1 cellular context compared by ENCODE assay signal in the genomic region with DNA sequence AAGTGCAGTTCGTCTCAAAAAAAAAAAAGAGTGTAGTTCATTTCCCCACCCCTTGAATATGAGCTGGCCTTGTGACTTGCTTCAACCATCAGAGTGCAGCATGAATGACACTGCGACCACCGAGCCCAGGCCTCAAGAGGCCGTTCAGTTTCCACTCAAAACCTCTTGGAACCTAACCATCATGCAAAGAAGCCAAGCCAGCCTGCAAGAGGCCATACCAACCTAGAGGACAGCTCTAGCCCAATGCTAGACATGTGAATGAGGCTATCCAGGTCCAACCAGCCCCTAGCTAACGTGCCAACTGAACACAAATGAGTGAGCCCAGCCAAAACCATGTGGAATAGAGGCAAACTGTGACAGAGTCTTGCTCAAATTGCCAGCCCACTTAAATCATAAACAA.
TF ChIP-seq lines count a peak whose summit lies in the region.

No MANE protein-coding gene starts in this region.

TF ChIP-seq in SK-N-SH treated with all-trans-retinoic acid at 6 μM for 48 hours, 23 proteins besides CTCF, POLR2A, EP300 and RAD21 (continued from another document):
- TF ChIP-seq, protein P1, sequence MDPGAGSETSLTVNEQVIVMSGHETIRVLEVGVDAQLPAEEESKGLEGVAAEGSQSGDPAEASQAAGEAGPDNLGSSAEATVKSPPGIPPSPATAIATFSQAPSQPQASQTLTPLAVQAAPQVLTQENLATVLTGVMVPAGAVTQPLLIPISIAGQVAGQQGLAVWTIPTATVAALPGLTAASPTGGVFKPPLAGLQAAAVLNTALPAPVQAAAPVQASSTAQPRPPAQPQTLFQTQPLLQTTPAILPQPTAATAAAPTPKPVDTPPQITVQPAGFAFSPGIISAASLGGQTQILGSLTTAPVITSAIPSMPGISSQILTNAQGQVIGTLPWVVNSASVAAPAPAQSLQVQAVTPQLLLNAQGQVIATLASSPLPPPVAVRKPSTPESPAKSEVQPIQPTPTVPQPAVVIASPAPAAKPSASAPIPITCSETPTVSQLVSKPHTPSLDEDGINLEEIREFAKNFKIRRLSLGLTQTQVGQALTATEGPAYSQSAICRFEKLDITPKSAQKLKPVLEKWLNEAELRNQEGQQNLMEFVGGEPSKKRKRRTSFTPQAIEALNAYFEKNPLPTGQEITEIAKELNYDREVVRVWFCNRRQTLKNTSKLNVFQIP (CRISPR knock-in tag; IDR thresholded peaks at IDR 0.05; ENCODE audit: borderline replicate concordance, low read depth), result no peak
- TF ChIP-seq BACH2 (CRISPR knock-in tag; IDR thresholded peaks at IDR 0.05; ENCODE audit: borderline replicate concordance), result no peak
- TF ChIP-seq ARNTL (CRISPR knock-in tag; IDR thresholded peaks at IDR 0.05; ENCODE audit: borderline replicate concordance, low read depth), result no peak
- TF ChIP-seq PPARA (CRISPR knock-in tag; IDR thresholded peaks at IDR 0.05; ENCODE audit: borderline replicate concordance), result no peak
- no peak for TF ChIP-seq ZFP30 (CRISPR knock-in tag; IDR thresholded peaks at IDR 0.05)
- TF ChIP-seq CSDC2 (CRISPR knock-in tag; IDR thresholded peaks at IDR 0.05), result no peak
